Comparison of ENCODE assay signal across 1 cellular context in the genomic region with DNA sequence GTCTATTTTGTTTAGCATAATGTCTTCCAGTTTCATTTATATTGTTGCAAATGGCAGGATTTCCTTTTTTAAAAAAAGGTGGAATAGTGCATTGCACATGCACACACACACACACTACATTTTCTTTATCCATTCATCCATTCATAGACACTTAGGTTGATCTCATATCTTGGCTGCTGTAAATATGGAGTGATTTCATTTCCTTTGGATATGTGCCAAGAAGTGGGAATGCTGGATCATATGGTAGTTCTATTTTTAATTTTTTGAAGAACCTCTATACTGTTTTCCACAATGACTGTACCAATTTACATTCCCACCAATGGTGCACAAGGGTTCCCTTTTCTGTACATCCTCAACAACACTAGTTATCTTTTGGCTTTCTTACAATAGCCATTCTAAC.
TF ChIP-seq lines count a peak whose summit lies in the region.

No MANE protein-coding gene starts in this region.

TF ChIP-seq in IMR-90, 13 proteins besides CTCF, POLR2A, EP300 and RAD21 (continued from another document):
- TF ChIP-seq MAZ (IDR thresholded peaks at IDR 0.05; ENCODE audit: borderline replicate concordance, low read depth, low read length) (no peak), BHLHE40 (IDR thresholded peaks at IDR 0.05; ENCODE audit: low read depth, low read length) (no peak), SMC3 (IDR thresholded peaks at IDR 0.05; ENCODE audit: low read depth, low read length) (no peak), MAFK (IDR thresholded peaks at IDR 0.05; ENCODE audit: low read depth, low read length) (no peak), CEBPB (IDR thresholded peaks at IDR 0.05; ENCODE audit: low read depth, low read length) (no peak), FOS (IDR thresholded peaks at IDR 0.05; ENCODE audit: low read depth, low read length) (no peak)
- TF ChIP-seq, protein P1, sequence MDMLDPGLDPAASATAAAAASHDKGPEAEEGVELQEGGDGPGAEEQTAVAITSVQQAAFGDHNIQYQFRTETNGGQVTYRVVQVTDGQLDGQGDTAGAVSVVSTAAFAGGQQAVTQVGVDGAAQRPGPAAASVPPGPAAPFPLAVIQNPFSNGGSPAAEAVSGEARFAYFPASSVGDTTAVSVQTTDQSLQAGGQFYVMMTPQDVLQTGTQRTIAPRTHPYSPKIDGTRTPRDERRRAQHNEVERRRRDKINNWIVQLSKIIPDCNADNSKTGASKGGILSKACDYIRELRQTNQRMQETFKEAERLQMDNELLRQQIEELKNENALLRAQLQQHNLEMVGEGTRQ (IDR thresholded peaks at IDR 0.05; ENCODE audit: low read depth, low read length): no peak
